ENCODE assay signal across 15 cellular contexts in genomic region chr7:110922906-110923305, GRCh38.
A peak's percentile ranks its signal among the peaks of the same experiment; 100 is the strongest.
DNase-seq lines count a peak whose midpoint lies in the region; ATAC-seq and TF ChIP-seq lines count a peak whose summit lies in the region.
"Had no signal": no experiment of that assay in that cellular context is flagged by ENCODE, and none has a peak within 500 bp of the region (broad histone marks: within the 10 kb centered on the region; RNA-seq: fewer than 3 reads in every experiment).

No MANE protein-coding gene starts in this region.

- H3K4me1 ChIP-seq in breast epithelium, result no peaks in the 10 kb centered on the region
- peaks cover 10 to 42% (median 11%) of the 10 kb centered on the region in 3 donors for H3K4me1 ChIP-seq in gastroesophageal sphincter
- H3K4me1 ChIP-seq in aorta (ENCODE audit: control insufficient read depth in 1 of 2, insufficient read depth in 2 of 2, low read length in 2 of 2), result peaks cover 0 to 2% of the 10 kb centered on the region in 2 donors
- H3K4me1 ChIP-seq in adrenal gland (replicated peaks in 1 of 2), result peaks cover 13 to 19% of the 10 kb centered on the region in 2 donors

- TF ChIP-seq POLR2A in breast epithelium (IDR thresholded peaks at IDR 0.05) (no peak), gastroesophageal sphincter (IDR thresholded peaks at IDR 0.05) (no peak), adrenal gland (IDR thresholded peaks at IDR 0.05) (no peak)

- WGBS in gastroesophageal sphincter (ENCODE audit: low coverage in 1 of 2), 2 donors, result 79 to 94% methylated on average over 3 of the region's 3 CpGs
- WGBS in aorta, 2 donors, result 64 to 78% methylated on average over 3 of the region's 3 CpGs
- 77 to 91% (median 86%) methylated on average over 3 of the region's 3 CpGs for WGBS in adrenal gland, 4 donors

- no peaks in the 10 kb centered on the region for H3K9me3 ChIP-seq in breast epithelium
- H3K9me3 ChIP-seq in gastroesophageal sphincter, result no peaks in the 10 kb centered on the region
- H3K9me3 ChIP-seq in aorta (ENCODE audit: control insufficient read depth, low read length), result no peaks in the 10 kb centered on the region
- no peaks in the 10 kb centered on the region for H3K9me3 ChIP-seq in adrenal gland (replicated peaks in 1 of 3)

- TF ChIP-seq EP300 in gastroesophageal sphincter (IDR thresholded peaks at IDR 0.05), result no peak

- H3K36me3 ChIP-seq in breast epithelium (no peaks in the 10 kb centered on the region), gastroesophageal sphincter (no peaks in the 10 kb centered on the region), aorta (ENCODE audit: control insufficient read depth in 1 of 2, insufficient read depth in 2 of 2, low read length in 1 of 2) (no peaks in the 10 kb centered on the region), adrenal gland (replicated peaks in 1 of 2) (no peaks in the 10 kb centered on the region)

- no peaks in the 10 kb centered on the region for H3K27me3 ChIP-seq in breast epithelium
- H3K27me3 ChIP-seq in gastroesophageal sphincter, result no peaks in the 10 kb centered on the region
- no peaks in the 10 kb centered on the region for H3K27me3 ChIP-seq in aorta (ENCODE audit: control insufficient read depth in 1 of 2, insufficient read depth in 2 of 2, low read length in 1 of 2)
- no peaks in the 10 kb centered on the region for H3K27me3 ChIP-seq in adrenal gland

- in situ Hi-C loops in astrocyte of the spinal cord (cut with HindIII; ENCODE audit: low sequenced_read_pairs), result no loop called here

- TF ChIP-seq CTCF in MCF 10A (IDR thresholded peaks at IDR 0.05; ENCODE audit: unreplicated experiment), result no peak
- no peak for TF ChIP-seq CTCF in breast epithelium (IDR thresholded peaks at IDR 0.05)
- no peak for TF ChIP-seq CTCF in astrocyte of the spinal cord (IDR thresholded peaks at IDR 0.05; ENCODE audit: low read depth, low read length)
- no peak for TF ChIP-seq CTCF in gastroesophageal sphincter (IDR thresholded peaks at IDR 0.05)
- no peak for TF ChIP-seq CTCF in adrenal gland (IDR thresholded peaks at IDR 0.05)

- intact Hi-C loops in MCF 10A (cut with micrococcal nuclease) (loop anchor here (1.0 kb wide), 1 partner anchor 89 kb away; no protein-coding TSS in a partner anchor), breast epithelium (cut with DNase I; ENCODE audit: low total_unique reads) (no loop called here), aorta (cut with DNase I) (no loop called here), adrenal gland (cut with DNase I) (no loop called here)

- H3K4me1 Mint-ChIP-seq in MCF 10A (ENCODE audit: insufficient read depth, unreplicated experiment), result peaks cover 29% of the 10 kb centered on the region

- DNase-seq in MCF 10A (ENCODE audit: unreplicated experiment), result peak; percentile 77
- DNase-seq in breast epithelium (ENCODE audit: low spot score in 2 of 2), result no peak
- DNase-seq in astrocyte of the spinal cord (ENCODE audit: low read depth, low spot score), result peak; percentile 62
- DNase-seq in aorta, result no peak
- no peak for DNase-seq in AML-193 (lab: John Stamatoyannopoulos, UW)
- no peak for DNase-seq in COLO668 (lab: John Stamatoyannopoulos, UW; ENCODE audit: unreplicated experiment)
- DNase-seq in adrenal gland, result no peak
- DNase-seq: activated CD4-positive, alpha-beta T cell treated with anti-CD3 and anti-CD28 coated beads, Interleukin-2, amount 50 U/mL, for 1 hour; activated gamma-delta T cell; DMS79; glutamatergic neuron; NCI-H2029 treated with DMSO at 0.1 percent for 48 hours; stimulated activated CD8-positive, alpha-beta memory T cell treated with anti-CD3 and anti-CD28 coated beads, Interleukin-4, amount 100 ng/mL, for 48 hours had no signal

- ATAC-seq in gastroesophageal sphincter (peak; percentile 58), aorta (ENCODE audit: low FRiP score) (peak; percentile 36)
- ATAC-seq: left lobe of liver had no signal

- no peaks in the 10 kb centered on the region for H3K27me3 Mint-ChIP-seq in MCF 10A (ENCODE audit: insufficient read depth, unreplicated experiment)

- POLR2A ChIA-PET in MCF 10A (lab: Yijun Ruan, JAX), result interaction anchor here (0.8 to 1.2 kb wide), 3 partner anchors 90 to 1528 kb away, joined by 3 to 5 read pairs (median 4); no protein-coding TSS in a partner anchor

- H3K27ac ChIP-seq in breast epithelium (no peak overlapping the region), gastroesophageal sphincter (peak overlapping the region in 1 of 4 donors; percentile 12), aorta (ENCODE audit: low read depth in 1 of 2, low read length in 2 of 2) (no peak overlapping the region), adrenal gland (no peak overlapping the region)

- no TSS peak for BruUV-seq in MCF 10A (replicated peaks; lab: Mats Ljungman, UMichigan)

- H3K27ac Mint-ChIP-seq in MCF 10A (ENCODE audit: low read depth, unreplicated experiment), result peak overlapping the region; percentile 99

- H3K4me3 Mint-ChIP-seq in MCF 10A (ENCODE audit: unreplicated experiment), result peak overlapping the region; percentile 20

- H3K9me3 Mint-ChIP-seq in MCF 10A (ENCODE audit: unreplicated experiment), result no peaks in the 10 kb centered on the region

- H3K4me3 ChIP-seq in breast epithelium, result no peak overlapping the region
- no peak overlapping the region for H3K4me3 ChIP-seq in astrocyte of the spinal cord (ENCODE audit: low read depth, low read length)
- no peak overlapping the region for H3K4me3 ChIP-seq in gastroesophageal sphincter
- no peak overlapping the region for H3K4me3 ChIP-seq in aorta (ENCODE audit: low read length in 2 of 2)
- H3K4me3 ChIP-seq in adrenal gland, result no peak overlapping the region

- CTCF ChIA-PET in MCF 10A (lab: Yijun Ruan, JAX), result no interaction called here

- no peaks in the 10 kb centered on the region for H3K36me3 Mint-ChIP-seq in MCF 10A (ENCODE audit: insufficient read depth, unreplicated experiment)

Comparison
In these comparisons a context has a peak if more than half of its experiments do, and no peak if none do; other contexts are left out.
1. DNase-seq: peak in MCF 10A (single experiment) and astrocyte of the spinal cord (single experiment); none in breast epithelium (0 of 2), aorta (0 of 2), AML-193 (0 of 2), COLO668 (single experiment) and adrenal gland (0 of 7).